In genomic region chr16:69351309-69352027, GRCh38 we compare ENCODE assay signal across 17 cellular contexts. TPM values are rescaled to one million over a fixed set of nuclear protein-coding genes. Genes with fewer than 3 reads are reported as not detected.
DNase-seq lines count a peak whose midpoint lies in the region; ATAC-seq and TF ChIP-seq lines count a peak whose summit lies in the region.
"Had no signal": no experiment of that assay in that cellular context is flagged by ENCODE, and none has a peak within 500 bp of the region (broad histone marks: within the 10 kb centered on the region; RNA-seq: fewer than 3 reads in every experiment).

Gene TMED6 (minus strand): TSS chr16:69351786. CDS start chr16:69351753, 33 bp downstream.

- in situ Hi-C loops in Caki2 (cut with HindIII; ENCODE audit: low pct_unique_long_range_greater_than_20kb, low sequenced_read_pairs) = no loop called here

- no peaks in the 10 kb centered on the region for H3K36me3 ChIP-seq in colonic mucosa

- peak within 1 kb of the TSS in 1 of 3 experiments; percentile 22 for H3K4me3 Mint-ChIP-seq in nephron

- H3K9me3 ChIP-seq in colonic mucosa = no peaks in the 10 kb centered on the region
- H3K9me3 ChIP-seq: BLaER1 treated with 17β-estradiol and CSF1 and Interleukin-3, amounts not matched to agents 10 nM and 100 nM had no signal

- intact Hi-C loops in colonic mucosa (cut with DNase I) = no loop called here

- peak within 1 kb of the TSS; percentile 57 for H3K27ac ChIP-seq in colonic mucosa

- H3K27me3 Mint-ChIP-seq in nephron (ENCODE audit: low read depth) = no peaks in the 10 kb centered on the region

- H3K36me3 Mint-ChIP-seq in nephron (ENCODE audit: low read depth) = peaks cover 20% of the 10 kb centered on the region

- no peaks in the 10 kb centered on the region for H3K9me3 Mint-ChIP-seq in nephron

- TF ChIP-seq CTCF in colonic mucosa (IDR thresholded peaks at IDR 0.05) (no peak), nephron (IDR thresholded peaks at IDR 0.05; ENCODE audit: unreplicated experiment in 3 of 3) (no peak)

- H3K4me3 ChIP-seq in colonic mucosa = peak within 1 kb of the TSS; percentile 19
- H3K4me3 ChIP-seq: BLaER1 treated with 17β-estradiol and CSF1 and Interleukin-3, amounts not matched to agents 10 nM and 100 nM had no signal

- ATAC-seq in GM21619 (IDR thresholded peaks at IDR 0.05; ENCODE audit: unreplicated experiment) = no peak

- peak within 1 kb of the TSS; percentile 7 to 66 (median 41) for H3K27ac Mint-ChIP-seq in nephron

- H3K9ac ChIP-seq in colonic mucosa (ENCODE audit: low read depth in 2 of 2, low read length in 2 of 2) = peak within 1 kb of the TSS in 1 of 2 donors; percentile 64
- H3K9ac ChIP-seq: BLaER1 treated with 17β-estradiol and CSF1 and Interleukin-3, amounts not matched to agents 10 nM and 100 nM had no signal

- no peaks in the 10 kb centered on the region for H3K27me3 ChIP-seq in colonic mucosa
- H3K27me3 ChIP-seq: BLaER1 treated with 17β-estradiol and CSF1 and Interleukin-3, amounts not matched to agents 10 nM and 100 nM had no signal

- H3K4me1 ChIP-seq in colonic mucosa = no peaks in the 10 kb centered on the region

- peaks cover 13% of the 10 kb centered on the region for H3K4me1 Mint-ChIP-seq in nephron

- peak; percentile 57 for DNase-seq in Caki2 (ENCODE audit: low read depth)
- peak; percentile 9 for DNase-seq in NCI-H1694 treated with DMSO at 0.1 percent for 48 hours (lab: John Stamatoyannopoulos, UW)
- peak; percentile 87 for DNase-seq in colonic mucosa
- DNase-seq in stimulated activated CD4-positive, alpha-beta T cell treated with anti-CD3 and anti-CD28 coated beads, Interleukin-15, amount 100 ng/mL, for 24 hours = no peak
- DNase-seq in NCI-H2196 treated with DMSO at 0.1 percent for 48 hours (lab: John Stamatoyannopoulos, UW; ENCODE audit: unreplicated experiment) = no peak
- DNase-seq in NCI-H2029 (lab: John Stamatoyannopoulos, UW) = no peak
- DNase-seq: activated CD4-positive, alpha-beta T cell treated with anti-CD3 and anti-CD28 coated beads, Interleukin-2, amount 50 U/mL, for 4 hours; activated effector memory CD4-positive, alpha-beta T cell treated with Interleukin-2 at 50 U/mL for 16 hours; effector CD8-positive, alpha-beta T cell; foreskin fibroblast; NCI-H1436 treated with DMSO at 0.1 percent for 48 hours; NK-92 treated with Interleukin-12 subunit alpha and Interleukin-12 subunit beta, amount 100 ng/mL, for 24 hours; SIG-M5; T1000 had no signal

RNA-seq across cellular contexts. Expression of gene TMED6, which starts in this region (rescaled TPM):
- 4.1 TPM in 1 of 2 replicates, not detected in the other for total RNA-seq in Caki2 (2014; rRNA removed; shearing (Covaris generic); ENCODE audit: low replicate concordance)
- total RNA-seq in colonic mucosa = 1 to 10 TPM; 3.6 to 6.0 TPM

Comparison
In these comparisons a context has a peak if more than half of its experiments do, and no peak if none do; other contexts are left out.
1. DNase-seq: peak in Caki2 (single experiment), NCI-H1694 treated with DMSO at 0.1 percent for 48 hours (single experiment) and colonic mucosa (single experiment); none in stimulated activated CD4-positive, alpha-beta T cell treated with anti-CD3 and anti-CD28 coated beads, Interleukin-15, amount 100 ng/mL, for 24 hours (single experiment), NCI-H2196 treated with DMSO at 0.1 percent for 48 hours (single experiment) and NCI-H2029 (single experiment).